In genomic region chr1:171809834-171810233, GRCh38 we compare ENCODE assay signal across 27 cellular contexts.
"Had no signal": no experiment of that assay in that cellular context is flagged by ENCODE, and none has a peak within 500 bp of the region (broad histone marks: within the 10 kb centered on the region; RNA-seq: fewer than 3 reads in every experiment).

No MANE protein-coding gene starts in this region.

- DNase-seq: activated CD4-positive, alpha-beta T cell treated with anti-CD3 and anti-CD28 coated beads for 36 hours; activated CD4-positive, alpha-beta T cell treated with anti-CD3 and anti-CD28 coated beads, Interleukin-2, amount 10 ng/mL, durations not matched to agents 7 days and 5 days; activated CD4-positive, alpha-beta T cell treated with anti-CD3 and anti-CD28 coated beads, Interleukin-2, amount 50 U/mL, for 48 hours; activated CD8-positive, alpha-beta T cell treated with anti-CD3 and anti-CD28 coated beads, Interleukin-2, amount 10 ng/mL, durations not matched to agents 7 days and 5 days; activated gamma-delta T cell treated with Interleukin-2 at 50 U/mL for 16 hours; activated naive CD4-positive, alpha-beta T cell treated with anti-CD3 and anti-CD28 coated beads for 36 hours; activated T-cell treated with anti-CD3 and anti-CD28 coated beads, Interleukin-2, amount 50 U/mL, for 24 hours; adrenal gland; body of pancreas; central memory CD4-positive, alpha-beta T cell; NCI-H1105; NCI-H1436; NCI-H1694; NCI-H2029; NCI-H510A; NCI-H526; NCI-H748 treated with DMSO at 0.1 percent for 48 hours; NK-92 treated with Interleukin-12 subunit alpha and Interleukin-12 subunit beta, amount 100 ng/mL, for 24 hours; PC-9; SHP77; SK-N-SH had no signal

- ATAC-seq: activated CD4-positive, alpha-beta T cell treated with anti-CD3 and anti-CD28 coated beads for 36 hours; activated CD8-positive, alpha-beta T cell treated with anti-CD3 and anti-CD28 coated beads, Interleukin-2, amount 10 ng/mL, durations not matched to agents 7 days and 5 days; activated naive CD4-positive, alpha-beta T cell treated with anti-CD3 and anti-CD28 coated beads, Interleukin-2, amount 50 U/mL, for 72 hours; body of pancreas; K562 had no signal

- H3K4me3 ChIP-seq: adrenal gland, body of pancreas, K562, PC-9, SJSA1 had no signal

- H3K4me1 ChIP-seq: body of pancreas had no signal

- H3K27ac ChIP-seq: adrenal gland, body of pancreas, PC-9, SJSA1 had no signal

- FAIRE-seq: astrocyte, K562, RCC 7860, TTC549 had no signal

- H3K27me3 ChIP-seq: adrenal gland, body of pancreas had no signal

- H3K36me3 ChIP-seq: adrenal gland, SJSA1 had no signal
